Comparison of ENCODE assay signal across 13 cellular contexts in genomic region chrX:39857780-39858179, GRCh38.
DNase-seq lines count a peak whose midpoint lies in the region; ATAC-seq lines count a peak whose summit lies in the region.
"Had no signal": no experiment of that assay in that cellular context is flagged by ENCODE, and none has a peak within 500 bp of the region (broad histone marks: within the 10 kb centered on the region; RNA-seq: fewer than 3 reads in every experiment).

No MANE protein-coding gene starts in this region.

- CTCF ChIA-PET in activated CD8-positive, alpha-beta memory T cell treated with anti-CD3 and anti-CD28 coated beads, Interleukin-2, amount 10 ng/mL, durations not matched to agents 7 days and 5 days (lab: Charles Lee): interaction anchor here (1.0 to 1.1 kb wide), 2 partner anchors 13 to 43 kb away, joined by 3 read pairs; no protein-coding TSS in a partner anchor

- H3K27me3 Mint-ChIP-seq in activated CD8-positive, alpha-beta memory T cell treated with anti-CD3 and anti-CD28 coated beads, Interleukin-2, amount 10 ng/mL, durations not matched to agents 7 days and 5 days: no peaks in the 10 kb centered on the region

- no peak overlapping the region for H3K4me3 Mint-ChIP-seq in activated CD8-positive, alpha-beta memory T cell treated with anti-CD3 and anti-CD28 coated beads, Interleukin-2, amount 10 ng/mL, durations not matched to agents 7 days and 5 days

- H3K27ac Mint-ChIP-seq in activated CD8-positive, alpha-beta memory T cell treated with anti-CD3 and anti-CD28 coated beads, Interleukin-2, amount 10 ng/mL, durations not matched to agents 7 days and 5 days: peak overlapping the region; percentile 79

- H3K4me1 Mint-ChIP-seq in activated CD8-positive, alpha-beta memory T cell treated with anti-CD3 and anti-CD28 coated beads, Interleukin-2, amount 10 ng/mL, durations not matched to agents 7 days and 5 days: peaks cover 68% of the 10 kb centered on the region

- no peak for ATAC-seq in activated CD8-positive, alpha-beta memory T cell treated with anti-CD3 and anti-CD28 coated beads, Interleukin-2, amount 10 ng/mL, durations not matched to agents 7 days and 5 days
- ATAC-seq in HG02763 (IDR thresholded peaks at IDR 0.05; ENCODE audit: unreplicated experiment) (no peak), GM21447 (IDR thresholded peaks at IDR 0.05; ENCODE audit: unreplicated experiment) (no peak)
- ATAC-seq: lower lobe of right lung had no signal

- DNase-seq in activated CD8-positive, alpha-beta memory T cell treated with anti-CD3 and anti-CD28 coated beads, Interleukin-2, amount 10 ng/mL, durations not matched to agents 7 days and 5 days: peak; percentile 75
- no peak for DNase-seq in activated CD8-positive, alpha-beta memory T cell treated with anti-CD3 and anti-CD28 coated beads for 24 hours
- DNase-seq in RPMI7951 (ENCODE audit: low read depth): peak; percentile 86
- DNase-seq in activated gamma-delta T cell treated with anti-CD3 and anti-CD28 coated beads, Interleukin-2, amount 50 U/mL, for 16 hours (ENCODE audit: low read depth): peak; percentile 20
- peak; percentile 24 to 28 for DNase-seq in stimulated activated CD8-positive, alpha-beta memory T cell treated with anti-CD3 and anti-CD28 coated beads, Interleukin-2, amount 100 ng/mL, for 48 hours (ENCODE audit: low read depth in 2 of 2)
- no peak for DNase-seq in HuH-7 (ENCODE audit: low spot score)
- DNase-seq: activated CD4-positive, CD25-positive, alpha-beta regulatory T cell; aorta; dermis blood vessel endothelial cell; lower lobe of right lung; small intestine had no signal

- H3K36me3 Mint-ChIP-seq in activated CD8-positive, alpha-beta memory T cell treated with anti-CD3 and anti-CD28 coated beads, Interleukin-2, amount 10 ng/mL, durations not matched to agents 7 days and 5 days: peaks cover 10% of the 10 kb centered on the region

- H3K9me3 Mint-ChIP-seq in activated CD8-positive, alpha-beta memory T cell treated with anti-CD3 and anti-CD28 coated beads, Interleukin-2, amount 10 ng/mL, durations not matched to agents 7 days and 5 days (ENCODE audit: low read depth): no peaks in the 10 kb centered on the region

Comparison
In these comparisons a context has a peak if more than half of its experiments do, and no peak if none do; other contexts are left out.
1. DNase-seq: peak in activated CD8-positive, alpha-beta memory T cell treated with anti-CD3 and anti-CD28 coated beads, Interleukin-2, amount 10 ng/mL, durations not matched to agents 7 days and 5 days (single experiment), RPMI7951 (single experiment), activated gamma-delta T cell treated with anti-CD3 and anti-CD28 coated beads, Interleukin-2, amount 50 U/mL, for 16 hours (single experiment) and stimulated activated CD8-positive, alpha-beta memory T cell treated with anti-CD3 and anti-CD28 coated beads, Interleukin-2, amount 100 ng/mL, for 48 hours (2 of 2); none in activated CD8-positive, alpha-beta memory T cell treated with anti-CD3 and anti-CD28 coated beads for 24 hours (single experiment) and HuH-7 (single experiment).